ENCODE assay signal across 11 cellular contexts in the genomic region with DNA sequence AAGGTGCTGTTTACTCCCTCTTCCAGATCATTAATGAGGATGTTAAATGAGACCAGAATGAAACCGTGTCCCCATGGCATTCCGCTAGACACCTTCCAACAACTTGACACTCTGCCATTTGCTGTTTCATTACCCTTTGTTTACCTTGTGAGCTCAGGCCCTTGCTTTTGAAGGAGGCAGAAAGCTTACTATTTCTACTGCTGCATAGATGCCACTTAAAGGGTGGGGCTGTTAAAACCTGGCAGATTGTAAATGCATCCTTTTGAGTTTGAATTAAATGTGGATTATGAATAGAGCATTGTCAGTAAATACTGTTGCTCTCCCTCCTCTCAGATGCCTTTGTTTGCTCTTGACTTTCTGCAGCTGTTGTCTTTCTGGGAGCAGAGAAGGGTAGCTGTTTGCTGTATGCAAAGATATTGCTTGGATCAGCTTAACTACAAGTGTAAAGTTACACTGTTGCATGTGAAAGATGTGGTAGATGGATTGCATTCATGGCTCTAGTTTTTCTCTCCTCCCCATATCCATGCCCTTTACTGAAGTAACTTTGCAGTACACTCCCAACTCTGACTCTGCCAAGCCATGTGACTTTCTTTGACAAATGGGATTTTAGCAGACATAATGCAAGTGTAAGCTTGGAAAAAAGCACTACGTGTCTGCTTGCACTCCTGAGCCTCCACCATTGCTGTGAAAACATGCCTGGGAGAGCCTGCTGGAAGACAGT.
DNase-seq lines count a peak whose midpoint lies in the region; ATAC-seq and TF ChIP-seq lines count a peak whose summit lies in the region.
"Had no signal": no experiment of that assay in that cellular context is flagged by ENCODE, and none has a peak within 500 bp of the region (broad histone marks: within the 10 kb centered on the region; RNA-seq: fewer than 3 reads in every experiment).

No MANE protein-coding gene starts in this region.

- H3K4me3 ChIP-seq in PC-9 (no peak overlapping the region), iPS DF 6.9 (ENCODE audit: low read length) (no peak overlapping the region), testis (no peak overlapping the region), thyroid gland (replicated peaks in 1 of 3) (no peak overlapping the region)

- TF ChIP-seq CTCF in PC-9 (conservative IDR thresholded peaks at IDR 0.05) (no peak), testis (IDR thresholded peaks at IDR 0.05) (no peak), thyroid gland (IDR thresholded peaks at IDR 0.05) (no peak)

- no peaks in the 10 kb centered on the region for H3K79me2 ChIP-seq in PC-9 (ENCODE audit: low read depth)

- TF ChIP-seq POLR2A in testis (IDR thresholded peaks at IDR 0.05) = no peak
- TF ChIP-seq POLR2A in thyroid gland (IDR thresholded peaks at IDR 0.05) = no peak

- no peaks in the 10 kb centered on the region for H4K20me1 ChIP-seq in PC-9 (ENCODE audit: insufficient read depth)

- H3K9me2 ChIP-seq in PC-9 (ENCODE audit: insufficient read depth) = no peaks in the 10 kb centered on the region

- ATAC-seq in GM19035 (IDR thresholded peaks at IDR 0.05; ENCODE audit: unreplicated experiment) = no peak
- ATAC-seq: activated T-cell treated with anti-CD3 and anti-CD28 coated beads, Interleukin-2, amount 50 U/mL, for 4 hours; naive thymus-derived CD4-positive, alpha-beta T cell had no signal

- no peak overlapping the region for H2AFZ ChIP-seq in PC-9

- intact Hi-C loops in PC-9 (cut with micrococcal nuclease; ENCODE audit: unreplicated experiment) (no loop called here), testis (cut with DNase I; ENCODE audit: low total_unique reads) (no loop called here), thyroid gland (cut with DNase I) (no loop called here)

- no CpG with 5 or more reads among the region's 3 CpGs for WGBS in iPS DF 6.9 (ENCODE audit: insufficient coverage, insufficient read length)
- WGBS in testis, 2 donors = 55 to 57% methylated on average over 3 of the region's 3 CpGs
- 30 to 38% methylated on average over 3 of the region's 3 CpGs for WGBS in thyroid gland, 2 donors

- no TSS peak for BruUV-seq in PC-9 (replicated peaks; lab: Mats Ljungman, UMichigan)

- POLR2A ChIA-PET in PC-9 (lab: Charles Lee; ENCODE audit: unreplicated experiment) = interaction anchor here (0.6 kb wide), 2 partner anchors 67 to 91 kb away, joined by 4 to 6 read pairs; no protein-coding TSS in a partner anchor

- peak overlapping the region; percentile 83 for H3K4me2 ChIP-seq in PC-9

- H3K4me1 ChIP-seq in PC-9 (replicated peaks; ENCODE audit: insufficient read depth) (peaks cover 48% of the 10 kb centered on the region), iPS DF 6.9 (ENCODE audit: control insufficient read depth, insufficient read depth, low read length) (peaks cover 7% of the 10 kb centered on the region; the same call in 1 of the 2 replicates), testis (peaks cover 9% of the 10 kb centered on the region), thyroid gland (peaks cover 6 to 9% of the 10 kb centered on the region in 2 donors)

- no peaks in the 10 kb centered on the region for H3K9me3 ChIP-seq in PC-9 (ENCODE audit: insufficient read depth, low read depth)
- H3K9me3 ChIP-seq in iPS DF 6.9 (ENCODE audit: control insufficient read depth, insufficient read depth, low read length) = no peaks in the 10 kb centered on the region
- no peaks in the 10 kb centered on the region for H3K9me3 ChIP-seq in testis
- H3K9me3 ChIP-seq in thyroid gland = no peaks in the 10 kb centered on the region

- H3F3A ChIP-seq in PC-9 (ENCODE audit: insufficient read depth, low read depth) = peaks cover 27% of the 10 kb centered on the region

- no peaks in the 10 kb centered on the region for H3K36me3 ChIP-seq in PC-9 (ENCODE audit: low read depth)
- H3K36me3 ChIP-seq in iPS DF 6.9 (ENCODE audit: control insufficient read depth, insufficient read depth, low read length) = no peaks in the 10 kb centered on the region
- no peaks in the 10 kb centered on the region for H3K36me3 ChIP-seq in testis (ENCODE audit: low read depth, missing control alignments)
- no peaks in the 10 kb centered on the region for H3K36me3 ChIP-seq in thyroid gland

- H3K27me3 ChIP-seq in PC-9 (ENCODE audit: insufficient read depth, low read depth) (no peaks in the 10 kb centered on the region), iPS DF 6.9 (ENCODE audit: control insufficient read depth, insufficient read depth, low read length) (no peaks in the 10 kb centered on the region), testis (no peaks in the 10 kb centered on the region), thyroid gland (no peaks in the 10 kb centered on the region)

- DNase-seq in NCI-H1105 treated with DMSO at 0.1 percent for 48 hours (lab: John Stamatoyannopoulos, UW) (peak; percentile 62), NCI-H1105 (lab: John Stamatoyannopoulos, UW) (no peak), PC-9 (peak in 1 of 2 experiments; percentile 54), iPS DF 6.9 (ENCODE audit: low read depth, low spot score) (no peak), testis (peak; percentile 70), thyroid gland (no peak), RKO (ENCODE audit: low spot score) (no peak)
- DNase-seq: 8988T; activated T-cell treated with anti-CD3 and anti-CD28 coated beads, Interleukin-2, amount 50 U/mL, for 4 hours; naive thymus-derived CD4-positive, alpha-beta T cell had no signal

- CTCF ChIA-PET in PC-9 (lab: Charles Lee) = interaction anchor here (0.5 to 0.8 kb wide), 3 partner anchors 109 to 1974 kb away, joined by 3 read pairs; no protein-coding TSS in a partner anchor

- H3K27ac ChIP-seq in PC-9 (peak overlapping the region; percentile 89), iPS DF 6.9 (ENCODE audit: low read length) (peak overlapping the region; percentile 74), testis (peak overlapping the region in 1 of 2 donors; percentile 20), thyroid gland (no peak overlapping the region)

Comparison
In these comparisons a context has a peak if more than half of its experiments do, and no peak if none do; other contexts are left out.
1. DNase-seq: peak in NCI-H1105 treated with DMSO at 0.1 percent for 48 hours (single experiment) and testis (single experiment); none in NCI-H1105 (single experiment), iPS DF 6.9 (single experiment), thyroid gland (0 of 2) and RKO (single experiment).
2. H3K27ac ChIP-seq: peak in PC-9 (single experiment) and iPS DF 6.9 (single experiment); none in thyroid gland (0 of 3).